In the genomic region with DNA sequence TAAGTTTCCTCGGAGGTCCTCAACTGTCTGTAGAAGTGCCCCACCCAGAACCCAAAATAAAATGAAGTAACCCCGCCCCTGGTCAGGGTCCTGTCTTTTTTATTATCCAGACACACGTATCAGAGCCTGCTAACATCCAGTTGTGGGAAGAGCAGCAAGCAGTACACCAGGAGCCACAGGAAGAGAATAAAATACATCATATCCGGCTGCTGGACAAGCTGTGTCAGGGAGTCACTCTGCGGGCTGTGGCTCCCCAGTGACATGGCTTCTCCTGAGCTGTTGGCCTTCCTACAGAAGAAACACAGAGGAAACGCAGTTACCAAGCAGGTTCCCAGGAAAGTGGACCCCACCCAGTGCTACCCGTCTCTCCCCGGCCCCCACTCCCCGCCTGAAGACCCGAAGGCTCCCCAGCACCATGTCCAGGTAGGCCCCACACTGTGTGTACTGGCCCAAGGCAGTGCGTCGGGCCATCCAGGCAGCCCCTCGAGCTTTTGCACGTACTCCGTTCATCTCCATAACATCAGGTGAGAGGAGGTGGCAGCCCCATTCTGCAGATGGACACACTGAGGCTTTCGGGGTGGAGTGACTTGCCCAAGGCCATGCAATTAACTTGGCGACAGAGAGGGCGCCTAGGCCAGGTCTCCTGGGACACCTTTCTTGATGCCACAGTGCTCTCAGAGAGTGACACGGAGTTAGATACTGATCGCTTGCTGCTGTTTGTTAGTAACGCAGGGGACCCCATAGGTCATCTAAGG, we compare ENCODE assay signal across 20 cellular contexts. TPM values are rescaled to one million over a fixed set of nuclear protein-coding genes. Genes with fewer than 3 reads are reported as not detected.
DNase-seq lines count a peak whose midpoint lies in the region; ATAC-seq and TF ChIP-seq lines count a peak whose summit lies in the region.
"Had no signal": no experiment of that assay in that cellular context is flagged by ENCODE, and none has a peak within 500 bp of the region (broad histone marks: within the 10 kb centered on the region; RNA-seq: fewer than 3 reads in every experiment).

No MANE protein-coding gene starts in this region.

- H3K4me3 Mint-ChIP-seq in naive thymus-derived CD4-positive, alpha-beta T cell, result no peak overlapping the region
- H3K4me3 Mint-ChIP-seq in glutamatergic neuron (ENCODE audit: unreplicated experiment), result no peak overlapping the region
- H3K4me3 Mint-ChIP-seq: CD8-positive, alpha-beta memory T cell; HFFc6 had no signal

- H3K27me3 Mint-ChIP-seq in naive thymus-derived CD4-positive, alpha-beta T cell, result peaks cover 5 to 14% (median 7%) of the 10 kb centered on the region in 5 donors
- H3K27me3 Mint-ChIP-seq in glutamatergic neuron (ENCODE audit: unreplicated experiment), result peaks cover 2% of the 10 kb centered on the region

- ATAC-seq in naive thymus-derived CD4-positive, alpha-beta T cell, result peak; percentile 62
- ATAC-seq: Panc1 had no signal

- TF ChIP-seq POLR2A in vagina (IDR thresholded peaks at IDR 0.05), result no peak

- DNase-seq in GM13977 (ENCODE audit: low spot score), result peak; percentile 2
- peak; percentile 65 for DNase-seq in UCSD-AML1 (lab: John Stamatoyannopoulos, UW; ENCODE audit: unreplicated experiment)
- DNase-seq in left ventricle myocardium inferior, result no peak
- DNase-seq in naive thymus-derived CD4-positive, alpha-beta T cell, result no peak
- no peak for DNase-seq in glutamatergic neuron
- DNase-seq in vagina (ENCODE audit: extremely low spot score in 2 of 2), result no peak
- DNase-seq in AG08396 (ENCODE audit: low spot score), result no peak
- DNase-seq in stimulated activated CD4-positive, alpha-beta T cell treated with anti-CD3 and anti-CD28 coated beads, Interleukin-2, amount 100 ng/mL, for 24 hours, result no peak
- DNase-seq: CD8-positive, alpha-beta memory T cell; DMS153; EL; HFFc6; Karpas-422; MM.1S; NCI-H1105; NCI-H187; NCI-H446 treated with DMSO at 0.1 percent for 48 hours; NCI-H748 treated with DMSO at 0.1 percent for 48 hours; SHP77 had no signal

- in situ Hi-C loops in GM13977 (cut with MboI; ENCODE audit: low pct_unique_long_range_greater_than_20kb, low sequenced_read_pairs, unreplicated experiment), result no loop called here

- CTCF ChIA-PET in naive thymus-derived CD4-positive, alpha-beta T cell (lab: Charles Lee), result no interaction called here

- peaks cover 0 to 9% (median 4%) of the 10 kb centered on the region in 7 donors for H3K4me1 Mint-ChIP-seq in naive thymus-derived CD4-positive, alpha-beta T cell
- no peaks in the 10 kb centered on the region for H3K4me1 Mint-ChIP-seq in glutamatergic neuron (ENCODE audit: low read depth, unreplicated experiment)

- H3K4me3 ChIP-seq in left ventricle myocardium inferior (no peak overlapping the region), vagina (no peak overlapping the region)
- H3K4me3 ChIP-seq in naive thymus-derived CD4-positive, alpha-beta T cell (ENCODE audit: low read length), result no peak overlapping the region

- peaks cover 28% of the 10 kb centered on the region for H3K4me1 ChIP-seq in left ventricle myocardium inferior
- no peaks in the 10 kb centered on the region for H3K4me1 ChIP-seq in naive thymus-derived CD4-positive, alpha-beta T cell (ENCODE audit: control insufficient read depth in 2 of 2, insufficient read depth in 2 of 2, low read length in 2 of 2)
- H3K4me1 ChIP-seq in vagina, result peaks cover 5% of the 10 kb centered on the region

- H3K36me3 ChIP-seq in left ventricle myocardium inferior (peaks cover 5% of the 10 kb centered on the region), vagina (peaks cover 0 to 5% of the 10 kb centered on the region in 2 donors)
- H3K36me3 ChIP-seq in naive thymus-derived CD4-positive, alpha-beta T cell (ENCODE audit: control insufficient read depth in 2 of 3, insufficient read depth in 3 of 3, low read length in 3 of 3), result no peaks in the 10 kb centered on the region

- H3K27ac Mint-ChIP-seq in naive thymus-derived CD4-positive, alpha-beta T cell, result no peak overlapping the region
- no peak overlapping the region for H3K27ac Mint-ChIP-seq in glutamatergic neuron (ENCODE audit: unreplicated experiment)
- H3K27ac Mint-ChIP-seq: CD8-positive, alpha-beta memory T cell; HFFc6 had no signal

- H3K36me3 Mint-ChIP-seq in naive thymus-derived CD4-positive, alpha-beta T cell, result peaks cover 0 to 5% (median 0%) of the 10 kb centered on the region in 5 donors
- H3K36me3 Mint-ChIP-seq in glutamatergic neuron (ENCODE audit: unreplicated experiment), result peaks cover 7% of the 10 kb centered on the region

- POLR2A ChIA-PET in naive thymus-derived CD4-positive, alpha-beta T cell (lab: Charles Lee), result no interaction called here

- peaks cover 0 to 6% (median 3%) of the 10 kb centered on the region in 11 donors for H3K9me3 Mint-ChIP-seq in naive thymus-derived CD4-positive, alpha-beta T cell
- peaks cover 2% of the 10 kb centered on the region for H3K9me3 Mint-ChIP-seq in glutamatergic neuron (ENCODE audit: unreplicated experiment)
- H3K9me3 Mint-ChIP-seq: CD8-positive, alpha-beta memory T cell had no signal

- intact Hi-C loops in left ventricle myocardium inferior (cut with micrococcal nuclease), result no loop called here
- intact Hi-C loops in naive thymus-derived CD4-positive, alpha-beta T cell (cut with micrococcal nuclease), result no loop called here
- intact Hi-C loops in vagina (cut with DNase I), result no loop called here

- peak overlapping the region; percentile 68 for H3K27ac ChIP-seq in left ventricle myocardium inferior (replicated peaks)
- H3K27ac ChIP-seq in naive thymus-derived CD4-positive, alpha-beta T cell (ENCODE audit: low read depth, low read length), result no peak overlapping the region
- no peak overlapping the region for H3K27ac ChIP-seq in vagina

- H3K27me3 ChIP-seq in left ventricle myocardium inferior (ENCODE audit: low read depth) (peaks cover 13% of the 10 kb centered on the region), vagina (no peaks in the 10 kb centered on the region)
- no peaks in the 10 kb centered on the region for H3K27me3 ChIP-seq in naive thymus-derived CD4-positive, alpha-beta T cell (ENCODE audit: control insufficient read depth in 2 of 2, insufficient read depth in 2 of 2, low read length in 2 of 2)

- peaks cover 12% of the 10 kb centered on the region for H3K9me3 ChIP-seq in left ventricle myocardium inferior (replicated peaks)
- H3K9me3 ChIP-seq in naive thymus-derived CD4-positive, alpha-beta T cell (ENCODE audit: control insufficient read depth in 2 of 3, low read length in 3 of 3), result no peaks in the 10 kb centered on the region
- H3K9me3 ChIP-seq in vagina, result no peaks in the 10 kb centered on the region

- no peak for TF ChIP-seq CTCF in GM13977 (IDR thresholded peaks at IDR 0.05; ENCODE audit: extremely low read depth, insufficient read depth, missing control alignments)
- TF ChIP-seq CTCF in left ventricle myocardium inferior (IDR thresholded peaks at IDR 0.05; ENCODE audit: borderline replicate concordance), result no peak
- no peak for TF ChIP-seq CTCF in glutamatergic neuron (IDR thresholded peaks at IDR 0.05; ENCODE audit: partially characterized antibody, unreplicated experiment)
- no peak for TF ChIP-seq CTCF in vagina (IDR thresholded peaks at IDR 0.05)

RNA-seq across cellular contexts. Expression of a gene that starts 34.3 kb away (rescaled TPM):
- 22.1 TPM for total RNA-seq in left ventricle myocardium inferior
- 10 to 100 TPM; 61.1 to 78.2 (median 67.4) TPM for total RNA-seq in naive thymus-derived CD4-positive, alpha-beta T cell
- 10 to 100 TPM; 11.0 to 18.8 TPM for polyA plus RNA-seq in naive thymus-derived CD4-positive, alpha-beta T cell
- total RNA-seq in glutamatergic neuron (ENCODE audit: unreplicated experiment), result 113 TPM
- total RNA-seq in vagina, result 68.3 TPM

Comparison
In these comparisons a context has a peak if more than half of its experiments do, and no peak if none do; other contexts are left out.
1. DNase-seq: peak in GM13977 (single experiment) and UCSD-AML1 (single experiment); none in left ventricle myocardium inferior (single experiment), naive thymus-derived CD4-positive, alpha-beta T cell (0 of 9), glutamatergic neuron (single experiment), vagina (0 of 2), AG08396 (single experiment) and stimulated activated CD4-positive, alpha-beta T cell treated with anti-CD3 and anti-CD28 coated beads, Interleukin-2, amount 100 ng/mL, for 24 hours (0 of 2).